Comparison of ENCODE assay signal across 8 cellular contexts in the genomic region with DNA sequence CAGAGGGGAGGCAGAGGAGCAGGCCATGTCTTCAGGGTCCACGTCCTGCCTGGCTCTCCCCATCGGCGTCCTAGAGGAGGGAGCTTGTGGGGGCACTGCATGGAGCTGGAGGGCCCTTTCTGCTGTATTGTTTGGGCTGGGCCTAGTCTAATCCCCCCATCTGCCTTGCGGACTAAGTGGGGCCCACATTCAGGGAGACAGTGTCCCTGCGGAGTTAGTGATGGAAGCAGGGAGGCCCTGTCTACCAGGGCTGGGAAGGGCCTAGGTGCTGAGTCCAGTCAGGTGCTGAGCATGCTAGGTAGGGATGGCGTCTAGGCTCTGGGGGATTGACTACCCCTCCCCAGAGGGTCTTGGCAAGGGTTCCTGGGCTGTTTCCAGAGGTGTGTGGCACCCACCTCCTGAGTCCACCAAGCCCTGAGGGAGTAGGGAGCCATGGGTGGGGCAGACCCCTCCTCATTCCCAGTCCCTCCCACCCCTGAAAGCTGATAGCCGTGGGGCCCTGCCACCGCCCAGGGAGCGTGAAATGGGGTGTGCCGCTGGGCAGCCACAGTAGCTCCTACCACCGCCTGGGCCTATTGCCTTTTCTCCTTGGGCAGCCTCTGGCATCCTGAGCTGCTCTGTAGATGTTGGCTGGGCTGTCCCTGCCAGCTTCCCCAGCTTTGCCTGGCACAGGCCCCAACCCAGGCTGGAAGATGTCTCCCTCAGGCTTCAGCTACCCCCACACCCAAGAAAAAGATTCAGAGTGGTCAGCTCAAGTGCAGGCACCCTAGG. TPM values are rescaled to one million over a fixed set of nuclear protein-coding genes. Genes with fewer than 3 reads are reported as not detected.
DNase-seq lines count a peak whose midpoint lies in the region; ATAC-seq and TF ChIP-seq lines count a peak whose summit lies in the region.

No MANE protein-coding gene starts in this region.

- H4K20me1 ChIP-seq in IMR-90 (ENCODE audit: insufficient read depth, low read length) (peaks cover 6% of the 10 kb centered on the region), MM.1S (ENCODE audit: insufficient read depth, low read length) (no peaks in the 10 kb centered on the region)

- peak overlapping the region; percentile 93 for H3K23ac ChIP-seq in IMR-90 (ENCODE audit: low read depth, low read length)

- peak overlapping the region; percentile 98 for H4K91ac ChIP-seq in IMR-90 (ENCODE audit: insufficient read depth, low read depth, low read length)

- intact Hi-C loops in IMR-90 (cut with micrococcal nuclease): no loop called here

- in situ Hi-C loops in IMR-90 (cut with MboI; ENCODE audit: low sequenced_read_pairs): no loop called here

- H3K27ac Mint-ChIP-seq in chondrocyte (ENCODE audit: unreplicated experiment) (peak overlapping the region; percentile 100), nephron progenitor cell (peak overlapping the region; percentile 98)

- H4K5ac ChIP-seq in IMR-90 (ENCODE audit: low read depth, low read length): peak overlapping the region; percentile 85

- H3K79me2 ChIP-seq in MM.1S (ENCODE audit: low read length): peaks cover 8% of the 10 kb centered on the region; the same call in 1 of the 2 replicates

- H3K36me3 Mint-ChIP-seq in chondrocyte (ENCODE audit: low read depth) (no peaks in the 10 kb centered on the region), nephron progenitor cell (ENCODE audit: low read depth) (no peaks in the 10 kb centered on the region)

- H2AFZ ChIP-seq in IMR-90 (replicated peaks; ENCODE audit: low read length, poor library complexity) (peak overlapping the region; percentile 87), MM.1S (ENCODE audit: low read length) (no peak overlapping the region)

- H3K79me1 ChIP-seq in IMR-90 (ENCODE audit: low read depth in 1 of 2, low read length in 2 of 2): peaks cover 7 to 56% of the 10 kb centered on the region in 2 experiments; a peak in 3 of 4 replicates

- no CpG with 5 or more reads among the region's 11 CpGs for WGBS in IMR-90 (ENCODE audit: extremely low coverage in 2 of 2, insufficient read length in 1 of 2), 2 experiments

- peak overlapping the region; percentile 68 for H3K18ac ChIP-seq in IMR-90 (ENCODE audit: low read depth, low read length)

- POLR2A ChIA-PET in AG04449 (lab: Yijun Ruan, JAX) (interaction anchor here (0.7 to 5.4 kb wide), 3 partner anchors 17 to 45 kb away, joined by 3 to 76 read pairs (median 4); a partner anchor contains a TSS), IMR-90 (lab: Charles Lee; ENCODE audit: unreplicated experiment) (interaction anchor here (1.5 kb wide), 1 partner anchor 36 kb away, joined by 3 read pairs; a partner anchor contains a TSS)

- peak overlapping the region; percentile 99 for H3K4ac ChIP-seq in IMR-90 (ENCODE audit: low read depth, low read length)

- ATAC-seq in IMR-90 (ENCODE audit: low read depth) (no peak), GM19324 (IDR thresholded peaks at IDR 0.05; ENCODE audit: low FRiP score, unreplicated experiment) (no peak), HG02588 (IDR thresholded peaks at IDR 0.05; ENCODE audit: unreplicated experiment) (no peak)

- H3K4me1 Mint-ChIP-seq in chondrocyte (ENCODE audit: low read depth): peaks cover 65% of the 10 kb centered on the region
- H3K4me1 Mint-ChIP-seq in nephron progenitor cell: peaks cover 74% of the 10 kb centered on the region

- H3K56ac ChIP-seq in IMR-90 (ENCODE audit: extremely low read depth, insufficient read depth, low read length): peak overlapping the region; percentile 91

- peak overlapping the region; percentile 8; the same call in 1 of the 2 replicates for H3K4me3 ChIP-seq in AG04449 (ENCODE audit: low read depth, low read length)
- H3K4me3 ChIP-seq in IMR-90 (ENCODE audit: insufficient read depth, low read depth, low read length): no peak overlapping the region
- no peak overlapping the region for H3K4me3 ChIP-seq in MM.1S (ENCODE audit: low read length)

- peak overlapping the region; percentile 57 for H3K9ac ChIP-seq in IMR-90 (ENCODE audit: low read depth, low read length)
- H3K9ac ChIP-seq in MM.1S (ENCODE audit: low read length): no peak overlapping the region

- H3K27ac ChIP-seq in IMR-90 (ENCODE audit: insufficient read depth, low read length): peak overlapping the region; percentile 87
- no peak overlapping the region; the same call in 1 of the 2 replicates for H3K27ac ChIP-seq in MM.1S (ENCODE audit: low read length)

- TF ChIP-seq POLR2A in IMR-90 (IDR thresholded peaks at IDR 0.05; ENCODE audit: low read depth, low read length): no peak

- H2BK15ac ChIP-seq in IMR-90 (ENCODE audit: low read depth, low read length): peak overlapping the region; percentile 88; the same call in 2 of the 3 replicates

- peak overlapping the region; percentile 95 for H2BK120ac ChIP-seq in IMR-90 (ENCODE audit: low read depth, low read length)

- H3K36me3 ChIP-seq in IMR-90 (ENCODE audit: control insufficient read depth, insufficient read depth, low read length) (peaks cover 3% of the 10 kb centered on the region; the same call in 1 of the 2 replicates), MM.1S (replicated peaks; ENCODE audit: insufficient read depth, low read length) (no peaks in the 10 kb centered on the region)

- dilution Hi-C loops in IMR-90 (cut with HindIII; ENCODE audit: low sequenced_read_pairs, unreplicated experiment): no loop called here

- no peak for TF ChIP-seq RAD21 in IMR-90 (IDR thresholded peaks at IDR 0.05; ENCODE audit: low read length)

- BruUV-seq in IMR-90 (replicated peaks; lab: Mats Ljungman, UMichigan): no TSS peak

- H3K9me3 Mint-ChIP-seq in chondrocyte (ENCODE audit: low read depth) (no peaks in the 10 kb centered on the region), nephron progenitor cell (no peaks in the 10 kb centered on the region)

- peak overlapping the region; percentile 99 for H2AK5ac ChIP-seq in IMR-90 (ENCODE audit: low read depth, low read length)

- H3K4me1 ChIP-seq in IMR-90 (ENCODE audit: control insufficient read depth, insufficient read depth, low read length) (peaks cover 42% of the 10 kb centered on the region), MM.1S (ENCODE audit: low read length) (peaks cover 28% of the 10 kb centered on the region)

- H3K9me2 ChIP-seq in MM.1S (replicated peaks; ENCODE audit: insufficient read depth, low read length): no peaks in the 10 kb centered on the region

- H2BK5ac ChIP-seq in IMR-90 (ENCODE audit: low read depth, low read length, poor library complexity, severe bottlenecking): peak overlapping the region; percentile 97

- peaks cover 23% of the 10 kb centered on the region for H3K9me1 ChIP-seq in IMR-90 (ENCODE audit: insufficient read depth, low read length)

- CTCF ChIA-PET in AG04449 (lab: Yijun Ruan, JAX): interaction anchor here (7.1 to 41.2 kb wide), 4 partner anchors 17 to 92 kb away, joined by 67 to 2108 read pairs (median 153); a partner anchor contains a TSS
- CTCF ChIA-PET in IMR-90 (lab: Yijun Ruan, JAX): interaction anchor here (1.0 to 10.1 kb wide), 2 partner anchors 9 to 24 kb away, joined by 4 to 128 read pairs; no protein-coding TSS in a partner anchor

- H3K27me3 Mint-ChIP-seq in chondrocyte (ENCODE audit: low read depth) (no peaks in the 10 kb centered on the region), nephron progenitor cell (ENCODE audit: low read depth, poor library complexity) (peaks cover 3% of the 10 kb centered on the region)

- H3K27me3 ChIP-seq in IMR-90 (ENCODE audit: control insufficient read depth, insufficient read depth, low read length) (no peaks in the 10 kb centered on the region), MM.1S (replicated peaks; ENCODE audit: insufficient read depth, low read length) (no peaks in the 10 kb centered on the region)

- H3K4me3 Mint-ChIP-seq in chondrocyte (ENCODE audit: unreplicated experiment): peak overlapping the region; percentile 33
- H3K4me3 Mint-ChIP-seq in nephron progenitor cell: peak overlapping the region; percentile 84

- H3K9me3 ChIP-seq in IMR-90 (ENCODE audit: control insufficient read depth, insufficient read depth, low read length): no peaks in the 10 kb centered on the region
- H3K9me3 ChIP-seq in MM.1S (replicated peaks; ENCODE audit: insufficient read depth, low read length): no peaks in the 10 kb centered on the region

- TF ChIP-seq CTCF in AG04449 (IDR thresholded peaks at IDR 0.05; ENCODE audit: insufficient read depth, low read length, missing control alignments): no peak
- no peak for TF ChIP-seq CTCF in IMR-90 (conservative IDR thresholded peaks at IDR 0.05; ENCODE audit: low read depth, low read length)
- no peak for TF ChIP-seq CTCF in chondrocyte (IDR thresholded peaks at IDR 0.05)
- no peak for TF ChIP-seq CTCF in nephron progenitor cell (IDR thresholded peaks at IDR 0.05)
- TF ChIP-seq CTCF in MM.1S (IDR thresholded peaks at IDR 0.05; ENCODE audit: low read length): no peak

- H3F3A ChIP-seq in MM.1S (ENCODE audit: insufficient read depth, low read length): peaks cover 26% of the 10 kb centered on the region

- peak overlapping the region; percentile 88 for H2BK20ac ChIP-seq in IMR-90 (ENCODE audit: low read depth, low read length)

- H3K14ac ChIP-seq in IMR-90 (replicated peaks; ENCODE audit: low read depth, low read length): peak overlapping the region; percentile 90

- DNase-seq in AG04449 (ENCODE audit: low read depth, low spot score) (no peak), IMR-90 (no peak), chondrocyte (ENCODE audit: low spot score) (no peak), nephron progenitor cell (peak; percentile 30), HUDEP-2 (lab: John Stamatoyannopoulos, UW; ENCODE audit: unreplicated experiment in 76 of 76) (no peak), MM.1S (no peak)

- peak overlapping the region; percentile 99 for H2AK9ac ChIP-seq in IMR-90 (replicated peaks; ENCODE audit: low read depth, low read length, poor library complexity)

- H3K4me2 ChIP-seq in IMR-90 (ENCODE audit: low read depth, low read length) (peak overlapping the region; percentile 43), MM.1S (ENCODE audit: low read depth, low read length) (no peak overlapping the region)

- H4K8ac ChIP-seq in IMR-90 (ENCODE audit: low read depth in 2 of 2, low read length in 2 of 2): peak overlapping the region; percentile 77 to 98

RNA-seq across cellular contexts. Expression of a gene that starts 1.9 kb away (rescaled TPM):
- total RNA-seq in IMR-90 (2012; rRNA removed): 40.8 and 46.4 TPM in 2 replicates
- polyA plus RNA-seq in IMR-90 (2012; rRNA removed): 133 and 152 TPM in 2 replicates
- polyA plus RNA-seq in IMR-90 (2012; cell fraction: cytosol; rRNA removed): 252 and 358 TPM in 2 replicates
- polyA plus RNA-seq in IMR-90 (2012; cell fraction: nucleus; rRNA removed; ENCODE audit: low replicate concordance): 170 and 292 TPM in 2 replicates
- total RNA-seq in chondrocyte: 48.8 to 67.7 TPM (median 63.4 TPM) in 3 replicates

RNA-seq across cellular contexts. Expression of a gene that starts 18.2 kb away (rescaled TPM):
- total RNA-seq in IMR-90 (2012; rRNA removed) (5.0 and 5.6 TPM in 2 replicates), chondrocyte (2.0 to 5.6 TPM (median 4.9 TPM) in 3 replicates)
- polyA plus RNA-seq in IMR-90 (2012; rRNA removed): 27.8 and 34.4 TPM in 2 replicates
- 20.6 and 36.3 TPM in 2 replicates for polyA plus RNA-seq in IMR-90 (2012; cell fraction: cytosol; rRNA removed)
- 61.2 and 132 TPM in 2 replicates for polyA plus RNA-seq in IMR-90 (2012; cell fraction: nucleus; rRNA removed; ENCODE audit: low replicate concordance)

RNA-seq across cellular contexts. Expression of a gene that starts 36.6 kb away (rescaled TPM):
- total RNA-seq in IMR-90 (2012; rRNA removed) (1.9 and 2.0 TPM in 2 replicates), chondrocyte (11.1 to 14.6 TPM (median 11.6 TPM) in 3 replicates)
- 10.3 and 12.6 TPM in 2 replicates for polyA plus RNA-seq in IMR-90 (2012; rRNA removed)
- 8.4 and 12.7 TPM in 2 replicates for polyA plus RNA-seq in IMR-90 (2012; cell fraction: cytosol; rRNA removed)
- 53.4 and 98.2 TPM in 2 replicates for polyA plus RNA-seq in IMR-90 (2012; cell fraction: nucleus; rRNA removed; ENCODE audit: low replicate concordance)

RNA-seq across cellular contexts. Expression of a gene that starts 46.5 kb away (rescaled TPM):
- total RNA-seq in IMR-90 (2012; rRNA removed): 294 and 313 TPM in 2 replicates
- polyA plus RNA-seq in IMR-90 (2012; rRNA removed): 228 and 260 TPM in 2 replicates
- polyA plus RNA-seq in IMR-90 (2012; cell fraction: cytosol; rRNA removed): 268 and 304 TPM in 2 replicates
- polyA plus RNA-seq in IMR-90 (2012; cell fraction: nucleus; rRNA removed; ENCODE audit: low replicate concordance): 122 and 203 TPM in 2 replicates
- total RNA-seq in chondrocyte: 95.2 to 113 TPM (median 109 TPM) in 3 replicates

RNA-seq across cellular contexts. Expression of a gene that starts 48.7 kb away (rescaled TPM):
- total RNA-seq in IMR-90 (2012; rRNA removed): under 0.01 and 0.18 TPM in 2 replicates
- 0.07 and 0.11 TPM in 2 replicates for polyA plus RNA-seq in IMR-90 (2012; rRNA removed)
- polyA plus RNA-seq in IMR-90 (2012; cell fraction: cytosol; rRNA removed): 0.09 and 0.12 TPM in 2 replicates
- 0.44 and 0.94 TPM in 2 replicates for polyA plus RNA-seq in IMR-90 (2012; cell fraction: nucleus; rRNA removed; ENCODE audit: low replicate concordance)
- total RNA-seq in chondrocyte: not detected in 3 replicates
